2 cellular contexts compared by ENCODE assay signal in the genomic region with DNA sequence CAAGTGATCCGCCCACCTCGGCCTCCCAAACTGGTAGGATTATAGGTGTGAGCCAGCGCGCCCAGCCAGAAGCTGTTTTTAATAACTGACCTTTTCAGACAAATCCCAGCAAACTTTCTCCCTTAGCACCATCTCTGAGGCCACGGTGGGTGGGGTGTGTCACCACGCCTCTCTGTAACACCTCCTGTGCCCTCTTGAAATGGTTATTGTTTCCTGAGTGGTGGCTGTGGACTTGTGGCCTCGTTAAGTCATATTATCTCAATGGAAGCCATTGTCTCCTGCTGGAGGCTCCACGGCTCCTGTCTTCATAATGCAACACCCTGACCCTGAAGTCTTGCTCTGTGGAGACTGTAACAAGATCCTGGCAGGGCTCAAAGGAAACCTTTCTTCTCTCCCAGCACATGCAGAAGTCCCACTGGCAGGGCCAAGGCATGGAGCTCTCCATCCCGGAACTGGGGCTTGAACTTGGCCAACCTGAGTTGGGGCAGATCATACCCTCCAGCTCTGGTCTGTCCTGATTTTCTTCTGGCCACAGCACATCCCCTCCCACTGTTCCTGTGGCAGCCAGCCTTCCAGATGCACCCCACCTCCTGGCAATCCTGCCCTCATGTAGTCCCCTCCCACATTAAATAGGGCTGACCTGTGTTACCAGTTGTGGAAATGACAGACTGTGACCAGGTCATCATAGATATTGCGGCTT.
TF ChIP-seq lines count a peak whose summit lies in the region.

No MANE protein-coding gene starts in this region.

TF ChIP-seq in HepG2, 621 proteins besides CTCF, POLR2A, EP300 and RAD21 (continues in another document):
- TF ChIP-seq ZNF550 (CRISPR knock-in tag; IDR thresholded peaks at IDR 0.05; ENCODE audit: borderline replicate concordance) (no peak), KDM2A (CRISPR knock-in tag; IDR thresholded peaks at IDR 0.05; ENCODE audit: borderline replicate concordance, low read depth) (peak; percentile 29; the same call in 1 of the 2 replicates), ZNF773 (CRISPR knock-in tag; IDR thresholded peaks at IDR 0.05; ENCODE audit: borderline replicate concordance) (no peak), JDP2 (CRISPR knock-in tag; IDR thresholded peaks at IDR 0.05; ENCODE audit: borderline replicate concordance) (no peak), ERF (CRISPR knock-in tag; IDR thresholded peaks at IDR 0.05) (0 out of 2 replicates have a peak, but pooled peaks have one; percentile 36), CENPT (CRISPR knock-in tag; IDR thresholded peaks at IDR 0.05; ENCODE audit: low read depth) (no peak), SP2 (CRISPR knock-in tag; IDR thresholded peaks at IDR 0.05) (no peak), ATM (IDR thresholded peaks at IDR 0.05; ENCODE audit: borderline replicate concordance) (no peak), SMAD9 (CRISPR knock-in tag; IDR thresholded peaks at IDR 0.05) (no peak), SAFB2 (CRISPR knock-in tag; IDR thresholded peaks at IDR 0.05; ENCODE audit: borderline replicate concordance, low read depth) (no peak), ZNF614 (CRISPR knock-in tag; IDR thresholded peaks at IDR 0.05; ENCODE audit: borderline replicate concordance) (no peak), GABPA (IDR thresholded peaks at IDR 0.05; ENCODE audit: low read depth, low read length) (no peak), GABPA (CRISPR knock-in tag; IDR thresholded peaks at IDR 0.05; ENCODE audit: low read depth) (no peak), FLYWCH1 (CRISPR knock-in tag; IDR thresholded peaks at IDR 0.05) (no peak), ZNF567 (CRISPR knock-in tag; IDR thresholded peaks at IDR 0.05; ENCODE audit: borderline replicate concordance) (no peak), ZFP90 (CRISPR knock-in tag; IDR thresholded peaks at IDR 0.05; ENCODE audit: borderline replicate concordance) (no peak), ZSCAN25 (CRISPR knock-in tag; IDR thresholded peaks at IDR 0.05) (no peak), FOXK1 (CRISPR knock-in tag; IDR thresholded peaks at IDR 0.05; ENCODE audit: borderline replicate concordance, low read depth) (peak; percentile 38; the same call in 1 of the 2 replicates)
- TF ChIP-seq, protein P1, sequence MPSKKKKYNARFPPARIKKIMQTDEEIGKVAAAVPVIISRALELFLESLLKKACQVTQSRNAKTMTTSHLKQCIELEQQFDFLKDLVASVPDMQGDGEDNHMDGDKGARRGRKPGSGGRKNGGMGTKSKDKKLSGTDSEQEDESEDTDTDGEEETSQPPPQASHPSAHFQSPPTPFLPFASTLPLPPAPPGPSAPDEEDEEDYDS (CRISPR knock-in tag; IDR thresholded peaks at IDR 0.05) = no peak
- TF ChIP-seq, protein P2, sequence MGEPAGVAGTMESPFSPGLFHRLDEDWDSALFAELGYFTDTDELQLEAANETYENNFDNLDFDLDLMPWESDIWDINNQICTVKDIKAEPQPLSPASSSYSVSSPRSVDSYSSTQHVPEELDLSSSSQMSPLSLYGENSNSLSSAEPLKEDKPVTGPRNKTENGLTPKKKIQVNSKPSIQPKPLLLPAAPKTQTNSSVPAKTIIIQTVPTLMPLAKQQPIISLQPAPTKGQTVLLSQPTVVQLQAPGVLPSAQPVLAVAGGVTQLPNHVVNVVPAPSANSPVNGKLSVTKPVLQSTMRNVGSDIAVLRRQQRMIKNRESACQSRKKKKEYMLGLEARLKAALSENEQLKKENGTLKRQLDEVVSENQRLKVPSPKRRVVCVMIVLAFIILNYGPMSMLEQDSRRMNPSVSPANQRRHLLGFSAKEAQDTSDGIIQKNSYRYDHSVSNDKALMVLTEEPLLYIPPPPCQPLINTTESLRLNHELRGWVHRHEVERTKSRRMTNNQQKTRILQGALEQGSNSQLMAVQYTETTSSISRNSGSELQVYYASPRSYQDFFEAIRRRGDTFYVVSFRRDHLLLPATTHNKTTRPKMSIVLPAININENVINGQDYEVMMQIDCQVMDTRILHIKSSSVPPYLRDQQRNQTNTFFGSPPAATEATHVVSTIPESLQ (CRISPR knock-in tag; conservative IDR thresholded peaks at IDR 0.05) = no peak
- TF ChIP-seq, protein P3, sequence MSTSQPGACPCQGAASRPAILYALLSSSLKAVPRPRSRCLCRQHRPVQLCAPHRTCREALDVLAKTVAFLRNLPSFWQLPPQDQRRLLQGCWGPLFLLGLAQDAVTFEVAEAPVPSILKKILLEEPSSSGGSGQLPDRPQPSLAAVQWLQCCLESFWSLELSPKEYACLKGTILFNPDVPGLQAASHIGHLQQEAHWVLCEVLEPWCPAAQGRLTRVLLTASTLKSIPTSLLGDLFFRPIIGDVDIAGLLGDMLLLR (CRISPR knock-in tag; IDR thresholded peaks at IDR 0.05) = peak; percentile 20; the same call in 1 of the 2 replicates
- TF ChIP-seq, protein P4, sequence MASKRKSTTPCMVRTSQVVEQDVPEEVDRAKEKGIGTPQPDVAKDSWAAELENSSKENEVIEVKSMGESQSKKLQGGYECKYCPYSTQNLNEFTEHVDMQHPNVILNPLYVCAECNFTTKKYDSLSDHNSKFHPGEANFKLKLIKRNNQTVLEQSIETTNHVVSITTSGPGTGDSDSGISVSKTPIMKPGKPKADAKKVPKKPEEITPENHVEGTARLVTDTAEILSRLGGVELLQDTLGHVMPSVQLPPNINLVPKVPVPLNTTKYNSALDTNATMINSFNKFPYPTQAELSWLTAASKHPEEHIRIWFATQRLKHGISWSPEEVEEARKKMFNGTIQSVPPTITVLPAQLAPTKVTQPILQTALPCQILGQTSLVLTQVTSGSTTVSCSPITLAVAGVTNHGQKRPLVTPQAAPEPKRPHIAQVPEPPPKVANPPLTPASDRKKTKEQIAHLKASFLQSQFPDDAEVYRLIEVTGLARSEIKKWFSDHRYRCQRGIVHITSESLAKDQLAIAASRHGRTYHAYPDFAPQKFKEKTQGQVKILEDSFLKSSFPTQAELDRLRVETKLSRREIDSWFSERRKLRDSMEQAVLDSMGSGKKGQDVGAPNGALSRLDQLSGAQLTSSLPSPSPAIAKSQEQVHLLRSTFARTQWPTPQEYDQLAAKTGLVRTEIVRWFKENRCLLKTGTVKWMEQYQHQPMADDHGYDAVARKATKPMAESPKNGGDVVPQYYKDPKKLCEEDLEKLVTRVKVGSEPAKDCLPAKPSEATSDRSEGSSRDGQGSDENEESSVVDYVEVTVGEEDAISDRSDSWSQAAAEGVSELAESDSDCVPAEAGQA (IDR thresholded peaks at IDR 0.05; ENCODE audit: low read depth) = no peak
- TF ChIP-seq, protein P4 (CRISPR knock-in tag; IDR thresholded peaks at IDR 0.05; ENCODE audit: borderline replicate concordance) = no peak

TF ChIP-seq in H1, 55 proteins besides CTCF, POLR2A, EP300 and RAD21:
- TF ChIP-seq POLR2AphosphoS5 (IDR thresholded peaks at IDR 0.05; ENCODE audit: low read depth, low read length) (no peak), EGR1 (IDR thresholded peaks at IDR 0.05; ENCODE audit: borderline replicate concordance, low read depth, low read length) (no peak), BACH1 (IDR thresholded peaks at IDR 0.05; ENCODE audit: low read length) (no peak), ZNF274 (IDR thresholded peaks at IDR 0.05; ENCODE audit: borderline replicate concordance, extremely low read depth, low read length) (no peak), HDAC6 (IDR thresholded peaks at IDR 0.05; ENCODE audit: low read depth, low read length) (no peak), TAF7 (optimal IDR thresholded peaks at IDR 0.05; ENCODE audit: borderline replicate concordance, low read depth, low read length) (no peak), TCF12 (IDR thresholded peaks at IDR 0.05; ENCODE audit: low read depth, low read length) (no peak), SRF (IDR thresholded peaks at IDR 0.05; ENCODE audit: low read depth, low read length) (no peak), MAFK (IDR thresholded peaks at IDR 0.05; ENCODE audit: low read depth, low read length) (no peak), RBBP5 (IDR thresholded peaks at IDR 0.05; ENCODE audit: borderline replicate concordance, low read depth, low read length) (no peak), HDAC2 (IDR thresholded peaks at IDR 0.05; ENCODE audit: borderline replicate concordance in 1 of 2, low read depth in 2 of 2, low read length in 2 of 2) (no peak), TAF1 (IDR thresholded peaks at IDR 0.05; ENCODE audit: low read depth, low read length) (no peak), CEBPB (IDR thresholded peaks at IDR 0.05; ENCODE audit: low read depth, low read length) (no peak), CHD2 (IDR thresholded peaks at IDR 0.05; ENCODE audit: low read length) (no peak), EZH2 (IDR thresholded peaks at IDR 0.05; ENCODE audit: low read depth, low read length, severe bottlenecking) (no peak), NANOG (IDR thresholded peaks at IDR 0.05; ENCODE audit: insufficient read depth, low read depth, low read length, poor library complexity, severe bottlenecking) (no peak), SUZ12 (IDR thresholded peaks at IDR 0.05; ENCODE audit: low read length) (no peak), JUND (IDR thresholded peaks at IDR 0.05; ENCODE audit: low read length) (no peak)
TF ChIP-seq in H1: peak in this region for 0.
